27 cellular contexts compared by ENCODE assay signal in genomic region chr15:34809186-34809585, GRCh38. TPM values are rescaled to one million over a fixed set of nuclear protein-coding genes. Genes with fewer than 3 reads are reported as not detected.
"Had no signal": no experiment of that assay in that cellular context is flagged by ENCODE, and none has a peak within 500 bp of the region (broad histone marks: within the 10 kb centered on the region; RNA-seq: fewer than 3 reads in every experiment).

No MANE protein-coding gene starts in this region.

- H3K4me1 Mint-ChIP-seq: neural progenitor cell; stimulated activated naive B cell treated with anti-CD40 and anti-IgM and Interleukin-4, amounts not matched to agents 10 μg/mL and 1 μg/mL and 100 μg/mL, for 72 hours; stimulated activated naive CD8-positive, alpha-beta T cell treated with anti-CD3 and anti-CD28 coated beads, Interleukin-15, amount 100 ng/mL, for 72 hours had no signal

- DNase-seq: effector CD4-positive, alpha-beta T cell; foreskin melanocyte; head of caudate nucleus; left colon; mucosa of descending colon; nucleus accumbens; ovary; right cardiac atrium; stimulated activated CD4-positive, alpha-beta T cell treated with anti-CD3 and anti-CD28 coated beads, Interleukin-1b, Interleukin-23, amount 100 ng/mL, for 48 hours; stimulated activated CD4-positive, alpha-beta T cell treated with anti-CD3 and anti-CD28 coated beads, Interleukin-4, amount 100 ng/mL, for 4 hours; stimulated activated naive B cell treated with anti-CD40 and anti-IgM and Interleukin-4, amounts not matched to agents 10 μg/mL and 1 μg/mL and 100 μg/mL, for 72 hours; stimulated activated naive CD8-positive, alpha-beta T cell treated with anti-CD3 and anti-CD28 coated beads, Interleukin-15, amount 100 ng/mL, for 72 hours; testis; transverse colon had no signal

- H3K4me1 ChIP-seq: neural progenitor cell, testis, transverse colon had no signal

- H3K9me3 Mint-ChIP-seq: natural killer cell treated with Interleukin-12 subunit alpha and Interleukin-12 subunit beta and Interleukin-15 and Interleukin-18, amount 100 ng/mL, for 72 hours had no signal

- H3K27ac ChIP-seq: neural progenitor cell, ovary, testis, transverse colon had no signal

- ATAC-seq: left colon; mucosa of descending colon; natural killer cell treated with Interleukin-12 subunit alpha and Interleukin-12 subunit beta and Interleukin-15 and Interleukin-18, amount 100 ng/mL, for 72 hours; right cardiac atrium; stimulated activated naive B cell treated with anti-CD40 and anti-IgM and Interleukin-4, amounts not matched to agents 10 μg/mL and 1 μg/mL and 100 μg/mL, for 72 hours; stimulated activated naive CD8-positive, alpha-beta T cell treated with anti-CD3 and anti-CD28 coated beads, Interleukin-15, amount 100 ng/mL, for 72 hours had no signal

- H3K36me3 ChIP-seq: neural progenitor cell, ovary, transverse colon had no signal

- H3K79me2 ChIP-seq: hepatocyte had no signal

- H2AFZ ChIP-seq: hepatocyte, neural progenitor cell had no signal

- H3K27me3 ChIP-seq: hepatocyte, neural progenitor cell, ovary, testis had no signal

- H3K27ac Mint-ChIP-seq: natural killer cell treated with Interleukin-12 subunit alpha and Interleukin-12 subunit beta and Interleukin-15 and Interleukin-18, amount 100 ng/mL, for 72 hours; neural progenitor cell; stimulated activated naive B cell treated with anti-CD40 and anti-IgM and Interleukin-4, amounts not matched to agents 10 μg/mL and 1 μg/mL and 100 μg/mL, for 72 hours; stimulated activated naive CD8-positive, alpha-beta T cell treated with anti-CD3 and anti-CD28 coated beads, Interleukin-15, amount 100 ng/mL, for 72 hours had no signal

- H3K36me3 Mint-ChIP-seq: natural killer cell treated with Interleukin-12 subunit alpha and Interleukin-12 subunit beta and Interleukin-15 and Interleukin-18, amount 100 ng/mL, for 72 hours; neural progenitor cell had no signal

- H3K9ac ChIP-seq: neural progenitor cell had no signal

- H3K9me3 ChIP-seq: mucosa of descending colon, ovary, testis, transverse colon had no signal

- H3K4me3 ChIP-seq: coronary artery, hepatocyte, mucosa of descending colon, neural progenitor cell, ovary, testis, transverse colon had no signal

- H3K4me2 ChIP-seq: hepatocyte, neural progenitor cell had no signal

- H3K4me3 Mint-ChIP-seq: natural killer cell treated with Interleukin-12 subunit alpha and Interleukin-12 subunit beta and Interleukin-15 and Interleukin-18, amount 100 ng/mL, for 72 hours; neural progenitor cell; stimulated activated naive B cell treated with anti-CD40 and anti-IgM and Interleukin-4, amounts not matched to agents 10 μg/mL and 1 μg/mL and 100 μg/mL, for 72 hours; stimulated activated naive CD8-positive, alpha-beta T cell treated with anti-CD3 and anti-CD28 coated beads, Interleukin-15, amount 100 ng/mL, for 72 hours had no signal

RNA-seq across cellular contexts. Expression of gene ACTC1, which starts 13.8 kb away (rescaled TPM):
- total RNA-seq: dermis microvascular lymphatic vessel endothelial cell; kidney epithelial cell; lung microvascular endothelial cell; natural killer cell treated with Interleukin-12 subunit alpha and Interleukin-12 subunit beta and Interleukin-15 and Interleukin-18, amount 100 ng/mL, for 72 hours had no signal

RNA-seq across cellular contexts. Expression of gene GJD2, which starts 54.4 kb away (rescaled TPM):
- total RNA-seq: chondrocyte; dermis microvascular lymphatic vessel endothelial cell; kidney epithelial cell; left colon; liver; lung microvascular endothelial cell; mesenteric fat pad; mucosa of descending colon; natural killer cell treated with Interleukin-12 subunit alpha and Interleukin-12 subunit beta and Interleukin-15 and Interleukin-18, amount 100 ng/mL, for 72 hours; ovary; posterior vena cava; subcutaneous adipose tissue; transverse colon; ureter had no signal
- polyA plus RNA-seq: hepatocyte, liver, ovary had no signal
